ENCODE assay signal across 8 cellular contexts in the genomic region with DNA sequence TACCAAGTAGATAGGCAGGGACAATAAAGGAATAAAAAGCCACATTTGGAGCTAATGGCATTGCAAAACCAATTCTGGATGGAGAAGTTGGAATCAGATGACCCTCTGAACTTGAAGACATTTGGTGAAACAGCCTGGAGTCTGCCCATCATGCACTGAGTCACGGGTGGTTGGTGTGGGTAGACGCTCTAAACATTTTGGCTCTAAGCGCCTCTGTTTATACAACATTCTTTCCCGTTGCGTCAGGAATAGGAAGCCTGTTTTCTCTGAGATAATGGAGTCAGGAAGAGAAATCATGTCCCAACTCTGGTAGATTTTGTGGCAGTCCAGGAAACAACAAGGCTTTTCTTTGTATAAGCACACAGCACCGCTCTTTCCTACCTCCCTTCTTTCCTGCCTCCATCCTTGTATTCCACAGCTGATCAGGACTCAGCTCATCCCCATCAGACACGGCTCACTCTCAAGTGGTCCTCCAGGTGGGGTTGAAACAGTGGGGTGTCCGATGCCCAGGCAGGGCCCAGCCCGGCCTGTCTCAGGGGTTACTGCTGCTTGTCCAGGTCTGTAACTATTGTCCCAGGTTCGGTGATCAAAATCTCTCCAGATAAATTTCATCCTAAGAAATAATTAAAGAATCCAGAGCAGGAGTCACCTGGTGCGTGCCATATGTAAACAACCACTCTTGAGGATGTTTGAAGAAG. TPM values are rescaled to one million over a fixed set of nuclear protein-coding genes. Genes with fewer than 3 reads are reported as not detected.
DNase-seq lines count a peak whose midpoint lies in the region; ATAC-seq and TF ChIP-seq lines count a peak whose summit lies in the region.

No MANE protein-coding gene starts in this region.

- H3K27ac Mint-ChIP-seq in chondrocyte (ENCODE audit: unreplicated experiment) = peak overlapping the region; percentile 96
- no peak overlapping the region for H3K27ac Mint-ChIP-seq in activated naive CD4-positive, alpha-beta T cell treated with anti-CD3 and anti-CD28 coated beads, Interleukin-2, amount 50 U/mL, for 72 hours

- TF ChIP-seq POLR2A in suprapubic skin (IDR thresholded peaks at IDR 0.05) = no peak

- peak overlapping the region; percentile 68 for H3K27ac ChIP-seq in layer of hippocampus (ENCODE audit: low read depth, low read length)
- H3K27ac ChIP-seq in suprapubic skin = peak overlapping the region; percentile 71

- H3K4me3 ChIP-seq in suprapubic skin = no peak overlapping the region

- H3K4me1 Mint-ChIP-seq in chondrocyte (ENCODE audit: low read depth) = peaks cover 71% of the 10 kb centered on the region

- H3K9me3 Mint-ChIP-seq in chondrocyte (ENCODE audit: low read depth) = no peaks in the 10 kb centered on the region
- H3K9me3 Mint-ChIP-seq in activated naive CD4-positive, alpha-beta T cell treated with anti-CD3 and anti-CD28 coated beads, Interleukin-2, amount 50 U/mL, for 72 hours = no peaks in the 10 kb centered on the region

- peaks cover 24% of the 10 kb centered on the region for H3K4me1 ChIP-seq in suprapubic skin

- peak; percentile 97 for DNase-seq in LHCN-M2 (ENCODE audit: low read depth)
- DNase-seq in chondrocyte (ENCODE audit: low spot score) = no peak
- DNase-seq in suprapubic skin (ENCODE audit: low spot score in 2 of 2) = no peak
- no peak for DNase-seq in activated naive CD4-positive, alpha-beta T cell treated with anti-CD3 and anti-CD28 coated beads, Interleukin-2, amount 50 U/mL, for 72 hours (ENCODE audit: low spot score in 2 of 2)
- DNase-seq in KG1 (lab: John Stamatoyannopoulos, UW) = no peak
- DNase-seq in activated effector memory CD4-positive, alpha-beta T cell treated with Interleukin-2 at 50 U/mL for 16 hours = no peak
- DNase-seq in stimulated activated CD4-positive, alpha-beta T cell treated with anti-CD3 and anti-CD28 coated beads, Interleukin-15, amount 100 ng/mL, for 24 hours = no peak

- no peak for TF ChIP-seq CTCF in chondrocyte (IDR thresholded peaks at IDR 0.05)
- TF ChIP-seq CTCF in suprapubic skin (IDR thresholded peaks at IDR 0.05) = no peak

- H3K27me3 ChIP-seq in layer of hippocampus (ENCODE audit: control insufficient read depth, insufficient read depth, low read length) = no peaks in the 10 kb centered on the region
- H3K27me3 ChIP-seq in suprapubic skin = no peaks in the 10 kb centered on the region

- peaks cover 20% of the 10 kb centered on the region for H3K36me3 Mint-ChIP-seq in chondrocyte (ENCODE audit: low read depth)
- H3K36me3 Mint-ChIP-seq in activated naive CD4-positive, alpha-beta T cell treated with anti-CD3 and anti-CD28 coated beads, Interleukin-2, amount 50 U/mL, for 72 hours = no peaks in the 10 kb centered on the region

- no peak overlapping the region for H3K4me3 Mint-ChIP-seq in chondrocyte (ENCODE audit: unreplicated experiment)

- no peaks in the 10 kb centered on the region for H3K9me3 ChIP-seq in suprapubic skin

- no peak for TF ChIP-seq EP300 in suprapubic skin (IDR thresholded peaks at IDR 0.05)

- H3K36me3 ChIP-seq in suprapubic skin = no peaks in the 10 kb centered on the region

- ATAC-seq in activated naive CD4-positive, alpha-beta T cell treated with anti-CD3 and anti-CD28 coated beads, Interleukin-2, amount 50 U/mL, for 72 hours = no peak

- 55% methylated on average over 11 of the region's 11 CpGs for WGBS in suprapubic skin

- no peaks in the 10 kb centered on the region for H3K27me3 Mint-ChIP-seq in chondrocyte (ENCODE audit: low read depth)

RNA-seq across cellular contexts. Expression of a gene that starts 12.1 kb away (rescaled TPM):
- 0.06 TPM in 1 of 2 replicates, not detected in the other for total RNA-seq in LHCN-M2 (2014; rRNA removed)
- polyA plus RNA-seq in LHCN-M2 (2012) = 0.17 TPM
- 1.7 to 4.8 TPM (median 2.4 TPM) in 3 replicates for total RNA-seq in chondrocyte
- 1 to 10 TPM; 1.0 to 3.6 (median 1.1) TPM for total RNA-seq in suprapubic skin
- 1 to 10 TPM in 1 of 2 donors, under 1 TPM in 1; 0.52 to 1.2 TPM for total RNA-seq in activated naive CD4-positive, alpha-beta T cell treated with anti-CD3 and anti-CD28 coated beads, Interleukin-2, amount 50 U/mL, for 72 hours

RNA-seq across cellular contexts. Expression of a gene that starts 28.5 kb away (rescaled TPM):
- 32.4 and 43.7 TPM in 2 replicates for total RNA-seq in LHCN-M2 (2014; rRNA removed)
- 23.1 TPM for polyA plus RNA-seq in LHCN-M2 (2012)
- total RNA-seq in chondrocyte = 124 to 147 TPM (median 127 TPM) in 3 replicates
- 10 to 100 TPM; 24.2 to 38.5 (median 32.3) TPM for total RNA-seq in suprapubic skin
- total RNA-seq in activated naive CD4-positive, alpha-beta T cell treated with anti-CD3 and anti-CD28 coated beads, Interleukin-2, amount 50 U/mL, for 72 hours = 1 to 10 TPM; 2.9 to 4.0 TPM
